Comparison of ENCODE assay signal across 18 cellular contexts in the genomic region with DNA sequence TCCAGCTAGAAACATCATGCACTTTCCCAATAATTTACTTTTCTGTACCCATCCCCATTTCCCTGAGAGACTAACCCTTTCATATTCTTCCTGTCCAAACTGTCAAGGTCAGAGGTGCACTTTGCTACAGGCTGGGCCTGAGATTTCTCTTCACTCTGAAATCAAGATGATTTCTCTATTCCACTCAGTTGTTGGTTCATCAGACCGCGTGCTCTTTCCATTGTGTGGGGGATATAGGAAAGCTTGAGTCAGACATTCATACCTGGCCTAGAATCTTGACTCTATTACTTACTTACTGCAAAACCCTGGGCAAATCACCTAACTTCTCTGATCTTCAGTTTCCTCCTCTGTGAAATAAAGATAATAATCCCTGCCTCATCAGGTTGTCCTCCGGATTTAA. TPM values are rescaled to one million over a fixed set of nuclear protein-coding genes. Genes with fewer than 3 reads are reported as not detected.
DNase-seq lines count a peak whose midpoint lies in the region; ATAC-seq and TF ChIP-seq lines count a peak whose summit lies in the region.
"Had no signal": no experiment of that assay in that cellular context is flagged by ENCODE, and none has a peak within 500 bp of the region (broad histone marks: within the 10 kb centered on the region; RNA-seq: fewer than 3 reads in every experiment).

No MANE protein-coding gene starts in this region.

- H3K9me3 Mint-ChIP-seq in activated naive CD8-positive, alpha-beta T cell treated with anti-CD3 and anti-CD28 coated beads, Interleukin-2, amount 50 U/mL, for 24 hours, result no peaks in the 10 kb centered on the region
- H3K9me3 Mint-ChIP-seq in stimulated activated naive CD8-positive, alpha-beta T cell treated with anti-CD3 and anti-CD28 coated beads, Interleukin-15, amount 100 ng/mL, for 72 hours, result no peaks in the 10 kb centered on the region
- H3K9me3 Mint-ChIP-seq: CD4-positive, alpha-beta memory T cell; IgD-negative memory B cell had no signal

- H3K27ac Mint-ChIP-seq in activated naive CD8-positive, alpha-beta T cell treated with anti-CD3 and anti-CD28 coated beads, Interleukin-2, amount 50 U/mL, for 24 hours, result peak overlapping the region; percentile 57
- peak overlapping the region; percentile 3 to 11 for H3K27ac Mint-ChIP-seq in stimulated activated naive CD8-positive, alpha-beta T cell treated with anti-CD3 and anti-CD28 coated beads, Interleukin-15, amount 100 ng/mL, for 72 hours
- H3K27ac Mint-ChIP-seq: CD4-positive, alpha-beta memory T cell; IgD-negative memory B cell had no signal

- peaks cover 22% of the 10 kb centered on the region for H3K4me1 Mint-ChIP-seq in activated naive CD8-positive, alpha-beta T cell treated with anti-CD3 and anti-CD28 coated beads, Interleukin-2, amount 50 U/mL, for 24 hours
- peaks cover 25% of the 10 kb centered on the region for H3K4me1 Mint-ChIP-seq in stimulated activated naive CD8-positive, alpha-beta T cell treated with anti-CD3 and anti-CD28 coated beads, Interleukin-15, amount 100 ng/mL, for 72 hours

- no peak for TF ChIP-seq CTCF in dorsolateral prefrontal cortex (IDR thresholded peaks at IDR 0.05 in 54 of 56, conservative IDR thresholded peaks at IDR 0.05 in 2 of 56; ENCODE audit: low read depth in 1 of 56, partially characterized antibody in 56 of 56)

- peaks cover 15% of the 10 kb centered on the region for H3K27me3 Mint-ChIP-seq in activated naive CD8-positive, alpha-beta T cell treated with anti-CD3 and anti-CD28 coated beads, Interleukin-2, amount 50 U/mL, for 24 hours
- peaks cover 12% of the 10 kb centered on the region for H3K27me3 Mint-ChIP-seq in stimulated activated naive CD8-positive, alpha-beta T cell treated with anti-CD3 and anti-CD28 coated beads, Interleukin-15, amount 100 ng/mL, for 72 hours

- H3K4me3 ChIP-seq in dorsolateral prefrontal cortex, result no peak overlapping the region
- H3K4me3 ChIP-seq: BLaER1 treated with 17β-estradiol and CSF1 and Interleukin-3, amounts not matched to agents 10 nM and 100 nM; PC-9 had no signal

- no peaks in the 10 kb centered on the region for H3K27me3 ChIP-seq in dorsolateral prefrontal cortex

- no peaks in the 10 kb centered on the region for H3K36me3 Mint-ChIP-seq in activated naive CD8-positive, alpha-beta T cell treated with anti-CD3 and anti-CD28 coated beads, Interleukin-2, amount 50 U/mL, for 24 hours (ENCODE audit: low read depth)
- H3K36me3 Mint-ChIP-seq: CD4-positive, alpha-beta memory T cell; IgD-negative memory B cell had no signal

- peak overlapping the region in 7 of 59 donors; percentile 32 to 77 (median 69) for H3K27ac ChIP-seq in dorsolateral prefrontal cortex
- H3K27ac ChIP-seq: BLaER1 treated with 17β-estradiol and CSF1 and Interleukin-3, amounts not matched to agents 10 nM and 100 nM; PC-9; RWPE1 had no signal

- intact Hi-C loops in dorsolateral prefrontal cortex (cut with DNase I), result no loop called here

- ATAC-seq in activated naive CD8-positive, alpha-beta T cell treated with anti-CD3 and anti-CD28 coated beads, Interleukin-2, amount 50 U/mL, for 24 hours, result peak; percentile 15
- ATAC-seq in stimulated activated naive CD8-positive, alpha-beta T cell treated with anti-CD3 and anti-CD28 coated beads, Interleukin-15, amount 100 ng/mL, for 72 hours, result no peak
- ATAC-seq in HG03139 (IDR thresholded peaks at IDR 0.05; ENCODE audit: unreplicated experiment), result no peak

- DNase-seq in activated CD4-positive, alpha-beta T cell treated with anti-CD3 and anti-CD28 coated beads for 48 hours, result peak; percentile 49
- DNase-seq in activated CD4-positive, alpha-beta T cell treated with anti-CD3 and anti-CD28 coated beads, Interleukin-2, amount 50 U/mL, for 4 hours, result no peak
- peak; percentile 35 for DNase-seq in stimulated activated CD4-positive, alpha-beta T cell treated with anti-CD3 and anti-CD28 coated beads, Interleukin-1b, Interleukin-23, amount 100 ng/mL, for 48 hours
- DNase-seq in stimulated activated CD4-positive, alpha-beta T cell treated with anti-CD3 and anti-CD28 coated beads, Interleukin-4, amount 100 ng/mL, for 24 hours, result no peak
- no peak for DNase-seq in activated naive CD8-positive, alpha-beta T cell treated with anti-CD3 and anti-CD28 coated beads, Interleukin-2, amount 50 U/mL, for 24 hours
- no peak for DNase-seq in stimulated activated naive CD8-positive, alpha-beta T cell treated with anti-CD3 and anti-CD28 coated beads, Interleukin-15, amount 100 ng/mL, for 72 hours
- no peak for DNase-seq in dorsolateral prefrontal cortex
- DNase-seq: 8988T; Caco-2; CD4-positive, alpha-beta memory T cell; DMS79 treated with DMSO at 0.1 percent for 48 hours; Karpas-422; NCI-H187 treated with DMSO at 0.1 percent for 48 hours; PC-9 had no signal

- no peak overlapping the region for H3K4me3 Mint-ChIP-seq in activated naive CD8-positive, alpha-beta T cell treated with anti-CD3 and anti-CD28 coated beads, Interleukin-2, amount 50 U/mL, for 24 hours
- H3K4me3 Mint-ChIP-seq in stimulated activated naive CD8-positive, alpha-beta T cell treated with anti-CD3 and anti-CD28 coated beads, Interleukin-15, amount 100 ng/mL, for 72 hours, result no peak overlapping the region
- H3K4me3 Mint-ChIP-seq: CD4-positive, alpha-beta memory T cell had no signal

RNA-seq across cellular contexts. Expression of a gene that starts 4.7 kb away (rescaled TPM):
- total RNA-seq in dorsolateral prefrontal cortex, result 10 to 100 TPM; 29.9 to 60.8 (median 40.9) TPM

RNA-seq across cellular contexts. Expression of a gene that starts 52.9 kb away (rescaled TPM):
- 10 to 100 TPM; 10.7 to 28.5 (median 20.7) TPM for total RNA-seq in dorsolateral prefrontal cortex

Comparison
In these comparisons a context has a peak if more than half of its experiments do, and no peak if none do; other contexts are left out.
1. DNase-seq: peak in activated CD4-positive, alpha-beta T cell treated with anti-CD3 and anti-CD28 coated beads for 48 hours (single experiment) and stimulated activated CD4-positive, alpha-beta T cell treated with anti-CD3 and anti-CD28 coated beads, Interleukin-1b, Interleukin-23, amount 100 ng/mL, for 48 hours (single experiment); none in activated CD4-positive, alpha-beta T cell treated with anti-CD3 and anti-CD28 coated beads, Interleukin-2, amount 50 U/mL, for 4 hours (0 of 2), stimulated activated CD4-positive, alpha-beta T cell treated with anti-CD3 and anti-CD28 coated beads, Interleukin-4, amount 100 ng/mL, for 24 hours (single experiment), activated naive CD8-positive, alpha-beta T cell treated with anti-CD3 and anti-CD28 coated beads, Interleukin-2, amount 50 U/mL, for 24 hours (single experiment), stimulated activated naive CD8-positive, alpha-beta T cell treated with anti-CD3 and anti-CD28 coated beads, Interleukin-15, amount 100 ng/mL, for 72 hours (0 of 2) and dorsolateral prefrontal cortex (0 of 10).